ENCODE assay signal across 8 cellular contexts in genomic region chr12:56299853-56300643, GRCh38. TPM values are rescaled to one million over a fixed set of nuclear protein-coding genes. Genes with fewer than 3 reads are reported as not detected.
DNase-seq lines count a peak whose midpoint lies in the region; ATAC-seq and TF ChIP-seq lines count a peak whose summit lies in the region.

CS (minus strand) TSS chr12:56300330; CDS start chr12:56300201, 129 bp downstream.

- peak within 1 kb of the TSS; percentile 85 for H2AFZ ChIP-seq in ACC112 (ENCODE audit: low read length, unreplicated experiment)

- peak; percentile 97 for DNase-seq in NCI-H2196 treated with DMSO at 0.1 percent for 48 hours (lab: John Stamatoyannopoulos, UW; ENCODE audit: unreplicated experiment)
- DNase-seq in breast epithelium (ENCODE audit: low spot score in 2 of 2), result peak; percentile 99

- H3K79me2 ChIP-seq in ACC112 (ENCODE audit: control insufficient read depth, insufficient read depth, low read length, unreplicated experiment), result peaks cover 45% of the 10 kb centered on the region

- intact Hi-C loops in breast epithelium (cut with DNase I; ENCODE audit: low total_unique reads), result loop anchor here (2.0 kb wide), 1 partner anchor 43 kb away; no protein-coding TSS in a partner anchor

- peak; percentile 35 for TF ChIP-seq POLR2A in breast epithelium (IDR thresholded peaks at IDR 0.05)

- TF ChIP-seq CTCF in VCaP (conservative IDR thresholded peaks at IDR 0.05), result no peak
- TF ChIP-seq CTCF in breast epithelium (IDR thresholded peaks at IDR 0.05), result peak in 1 of 3 donors; percentile 14

- H3K4me1 ChIP-seq in ACC112 (ENCODE audit: control insufficient read depth, insufficient read depth, low read length, unreplicated experiment) (peaks cover 20% of the 10 kb centered on the region), breast epithelium (peaks cover 0 to 7% of the 10 kb centered on the region in 2 donors)

- H3K36me3 ChIP-seq in ACC112 (ENCODE audit: insufficient read depth, low read length), result peaks cover 6% of the 10 kb centered on the region; the same call in 1 of the 2 replicates
- H3K36me3 ChIP-seq in breast epithelium, result no peaks in the 10 kb centered on the region

- ATAC-seq in GM18870 (IDR thresholded peaks at IDR 0.05; ENCODE audit: unreplicated experiment) (peak; percentile 82), HG03135 (IDR thresholded peaks at IDR 0.05; ENCODE audit: unreplicated experiment) (peak; percentile 95)

- H3K27me3 ChIP-seq in ACC112 (ENCODE audit: insufficient read depth, low read length) (no peaks in the 10 kb centered on the region), breast epithelium (no peaks in the 10 kb centered on the region)

- H3K4me3 ChIP-seq in ACC112 (ENCODE audit: low read depth, low read length) (peak within 1 kb of the TSS; percentile 90), breast epithelium (peak within 1 kb of the TSS; percentile 75 to 92 (median 87)), iPS-18c (ENCODE audit: insufficient read depth, low read depth, low read length) (peak within 1 kb of the TSS; percentile 78), skin epidermis (peak within 1 kb of the TSS; percentile 44 to 88 (median 73))

- H3K9me3 ChIP-seq in breast epithelium (no peaks in the 10 kb centered on the region), iPS-18c (ENCODE audit: control insufficient read depth, insufficient read depth, low read length) (no peaks in the 10 kb centered on the region)

- peak within 1 kb of the TSS; percentile 76 for H3K27ac ChIP-seq in ACC112 (ENCODE audit: low read depth, low read length)
- H3K27ac ChIP-seq in VCaP, result peak within 1 kb of the TSS; percentile 97
- peak within 1 kb of the TSS; percentile 96 to 98 for H3K27ac ChIP-seq in breast epithelium
- peak within 1 kb of the TSS; percentile 73 to 98 (median 96) for H3K27ac ChIP-seq in skin epidermis

RNA-seq across cellular contexts. Expression of gene CS, which starts in this region (rescaled TPM):
- total RNA-seq in breast epithelium, result 100 to 1,000 TPM in 2 of 3 donors, 10 to 100 TPM in 1; 79.2 to 132 (median 103) TPM

Comparison
In these comparisons a context has a peak if more than half of its experiments do, and no peak if none do; other contexts are left out.
1. Peak in every context shown above with its lines: DNase-seq, ATAC-seq, H3K4me3 ChIP-seq and H3K27ac ChIP-seq.